21 cellular contexts compared by ENCODE assay signal in genomic region chr14:104938960-104939359, GRCh38. TPM values are rescaled to one million over a fixed set of nuclear protein-coding genes. Genes with fewer than 3 reads are reported as not detected.
"Had no signal": no experiment of that assay in that cellular context is flagged by ENCODE, and none has a peak within 500 bp of the region (broad histone marks: within the 10 kb centered on the region; RNA-seq: fewer than 3 reads in every experiment).

No MANE protein-coding gene starts in this region.

- ATAC-seq: HepG2, Right ventricle myocardium inferior had no signal

- H3K9me3 ChIP-seq: MG63, SJSA1 had no signal

- H3K4me3 ChIP-seq: MG63, SJSA1, SK-N-MC had no signal

- H3K27ac ChIP-seq: SJSA1, SK-N-MC had no signal

- H3K4me1 ChIP-seq: SJSA1 had no signal

- H3K27me3 ChIP-seq: MG63, SJSA1 had no signal

- DNase-seq: IMR-90, KG1, MG63, NCI-H1092, NCI-H1105 treated with DMSO at 0.1 percent for 48 hours, NCI-H1417 treated with DMSO at 0.1 percent for 48 hours, NCI-H146, NCI-H1694 treated with DMSO at 0.1 percent for 48 hours, NCI-H1930, NCI-H2081, NCI-H2107, NCI-H2227 treated with DMSO at 0.1 percent for 48 hours, NCI-H510A, NCI-H524 treated with DMSO at 0.1 percent for 48 hours, NCI-H774, RPMI8226, SIG-M5 had no signal

- H3K36me3 ChIP-seq: MG63, SJSA1 had no signal

RNA-seq across cellular contexts. Expression of gene PLD4, which starts 14.3 kb away (rescaled TPM):
- total RNA-seq: HepG2, IMR-90, Right ventricle myocardium inferior, SJSA1 had no signal
- polyA plus RNA-seq: HepG2 had no signal
